1 cellular context compared by ENCODE assay signal in genomic region chr22:30289980-30290313, GRCh38.
TF ChIP-seq lines count a peak whose summit lies in the region.

No MANE protein-coding gene starts in this region.

TF ChIP-seq in SK-N-SH treated with all-trans-retinoic acid at 6 μM for 48 hours, 23 proteins besides CTCF, POLR2A, EP300 and RAD21 (continued from another document):
- TF ChIP-seq ZNF565 (CRISPR knock-in tag; conservative IDR thresholded peaks at IDR 0.05; ENCODE audit: low read depth): no peak
- TF ChIP-seq ZNF70 (CRISPR knock-in tag; IDR thresholded peaks at IDR 0.05): no peak
